In the genomic region with DNA sequence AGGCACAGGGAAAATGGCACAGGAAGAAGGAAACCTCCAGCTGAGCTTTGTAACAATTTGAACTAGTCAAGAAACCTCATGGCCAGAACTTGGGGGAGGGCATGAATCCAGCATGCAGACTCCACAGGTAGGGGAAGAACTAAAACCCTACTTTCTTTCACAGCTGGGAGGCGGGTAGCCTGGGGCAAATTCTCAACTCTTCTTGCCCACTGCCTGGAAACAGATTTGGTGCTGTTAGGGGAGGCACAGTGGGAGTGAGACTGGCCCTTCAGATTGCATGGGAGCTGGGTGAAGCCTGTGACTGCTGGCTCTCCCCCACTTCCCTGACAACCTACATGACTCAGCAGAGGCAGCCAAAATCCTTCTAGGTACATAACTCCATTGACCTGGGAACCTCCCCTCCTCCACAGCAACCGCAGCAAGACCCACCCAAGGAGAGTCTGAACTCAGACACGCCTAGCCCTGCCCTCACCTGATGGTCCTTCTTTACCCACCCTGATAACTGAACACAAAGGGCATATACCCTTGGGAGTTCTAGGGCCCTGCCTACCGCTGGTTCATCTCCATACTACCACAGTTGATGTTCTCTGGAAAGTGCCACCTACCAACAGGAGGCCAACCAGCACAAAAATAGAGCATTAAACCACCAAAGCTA, we compare ENCODE assay signal across 15 cellular contexts.
"Had no signal": no experiment of that assay in that cellular context is flagged by ENCODE, and none has a peak within 500 bp of the region (broad histone marks: within the 10 kb centered on the region; RNA-seq: fewer than 3 reads in every experiment).

No MANE protein-coding gene starts in this region.

- FAIRE-seq: frontal cortex, kidney had no signal

- ATAC-seq: activated CD8-positive, alpha-beta T cell treated with anti-CD3 and anti-CD28 coated beads, Interleukin-2, amount 10 ng/mL, durations not matched to agents 7 days and 5 days; activated naive CD8-positive, alpha-beta T cell treated with anti-CD3 and anti-CD28 coated beads, Interleukin-2, amount 50 U/mL, for 24 hours; left lung had no signal

- H3K27ac ChIP-seq: left lung, suprapubic skin, transverse colon had no signal

- H3K4me3 ChIP-seq: left lung, suprapubic skin, transverse colon had no signal

- DNase-seq: activated B cell treated with CpG ODN at 0.5 μM for 24 hours; activated CD4-positive, alpha-beta T cell treated with anti-CD3 and anti-CD28 coated beads for 4 hours; activated CD8-positive, alpha-beta T cell treated with anti-CD3 and anti-CD28 coated beads, Interleukin-2, amount 10 ng/mL, durations not matched to agents 7 days and 5 days; activated naive CD4-positive, alpha-beta T cell treated with anti-CD3 and anti-CD28 coated beads for 36 hours; activated naive CD8-positive, alpha-beta T cell treated with anti-CD3 and anti-CD28 coated beads, Interleukin-2, amount 50 U/mL, for 24 hours; activated T-cell treated with anti-CD3 and anti-CD28 coated beads, Interleukin-2, amount 50 U/mL, for 24 hours; caudate nucleus; hypothalamus; kidney; left lung; stimulated activated CD4-positive, alpha-beta T cell treated with anti-CD3 and anti-CD28 coated beads, Interleukin-2, amount 100 ng/mL, for 48 hours; T-helper 2 cell; transverse colon had no signal

- H3K9me3 ChIP-seq: left lung, suprapubic skin, transverse colon had no signal

- H3K4me1 ChIP-seq: left lung, suprapubic skin, transverse colon had no signal

- H3K36me3 ChIP-seq: left lung, suprapubic skin, transverse colon had no signal
